Comparison of ENCODE assay signal across 1 cellular context in genomic region chr14:24182110-24182882, GRCh38.
TF ChIP-seq lines count a peak whose summit lies in the region.

No MANE protein-coding gene starts in this region.

TF ChIP-seq in GM23338, 12 proteins besides CTCF, POLR2A, EP300 and RAD21:
- no peak for TF ChIP-seq ZNF462 (CRISPR knock-in tag; IDR thresholded peaks at IDR 0.05)
- no peak for TF ChIP-seq EZH2phosphoT487 (IDR thresholded peaks at IDR 0.05; ENCODE audit: unreplicated experiment)
- TF ChIP-seq CREB1 (CRISPR knock-in tag; IDR thresholded peaks at IDR 0.05; ENCODE audit: low read depth): no peak
- TF ChIP-seq REST (IDR thresholded peaks at IDR 0.05; ENCODE audit: unreplicated experiment): no peak
- no peak for TF ChIP-seq STAT1 (IDR thresholded peaks at IDR 0.05; ENCODE audit: unreplicated experiment)
- no peak for TF ChIP-seq ETS1 (IDR thresholded peaks at IDR 0.05)
- TF ChIP-seq ZNF114 (CRISPR knock-in tag; IDR thresholded peaks at IDR 0.05): no peak
- no peak for TF ChIP-seq POLR2AphosphoS5 (IDR thresholded peaks at IDR 0.05; ENCODE audit: low read depth)
- TF ChIP-seq EZH2 (IDR thresholded peaks at IDR 0.05; ENCODE audit: low read depth, unreplicated experiment): no peak
- no peak for TF ChIP-seq NANOG (IDR thresholded peaks at IDR 0.05; ENCODE audit: borderline replicate concordance)
- TF ChIP-seq JUNB (IDR thresholded peaks at IDR 0.05; ENCODE audit: unreplicated experiment): no peak
- TF ChIP-seq ZNF331 (CRISPR knock-in tag; IDR thresholded peaks at IDR 0.05; ENCODE audit: low read depth): no peak
TF ChIP-seq in GM23338: peak in this region for 0.
